In genomic region chr15:74262635-74263034, GRCh38 we compare ENCODE assay signal across 2 cellular contexts.
TF ChIP-seq lines count a peak whose summit lies in the region.

No MANE protein-coding gene starts in this region.

TF ChIP-seq in SK-N-SH treated with all-trans-retinoic acid at 6 μM for 48 hours, 23 proteins besides CTCF, POLR2A, EP300 and RAD21:
- TF ChIP-seq PATZ1 (CRISPR knock-in tag; IDR thresholded peaks at IDR 0.05; ENCODE audit: borderline replicate concordance) (no peak), OSR1 (CRISPR knock-in tag; IDR thresholded peaks at IDR 0.05) (no peak), ISL1 (CRISPR knock-in tag; IDR thresholded peaks at IDR 0.05) (no peak), ARNTL (CRISPR knock-in tag; IDR thresholded peaks at IDR 0.05; ENCODE audit: borderline replicate concordance, low read depth) (no peak), ESRRG (CRISPR knock-in tag; IDR thresholded peaks at IDR 0.05) (no peak), TCF4 (CRISPR knock-in tag; IDR thresholded peaks at IDR 0.05; ENCODE audit: borderline replicate concordance) (0 out of 2 replicates have a peak, but pooled peaks have one; percentile 12)

TF ChIP-seq in SK-N-SH, 30 proteins besides CTCF, POLR2A, EP300 and RAD21 (continued from another document):
- TF ChIP-seq USF2 (IDR thresholded peaks at IDR 0.05; ENCODE audit: borderline replicate concordance, low read depth, low read length) (no peak), MXI1 (IDR thresholded peaks at IDR 0.05; ENCODE audit: low read depth, low read length) (no peak), ZBTB33 (IDR thresholded peaks at IDR 0.05; ENCODE audit: borderline replicate concordance, low read depth) (no peak), TEAD4 (IDR thresholded peaks at IDR 0.05; ENCODE audit: borderline replicate concordance, insufficient read depth) (no peak)
